9 cellular contexts compared by ENCODE assay signal in the genomic region with DNA sequence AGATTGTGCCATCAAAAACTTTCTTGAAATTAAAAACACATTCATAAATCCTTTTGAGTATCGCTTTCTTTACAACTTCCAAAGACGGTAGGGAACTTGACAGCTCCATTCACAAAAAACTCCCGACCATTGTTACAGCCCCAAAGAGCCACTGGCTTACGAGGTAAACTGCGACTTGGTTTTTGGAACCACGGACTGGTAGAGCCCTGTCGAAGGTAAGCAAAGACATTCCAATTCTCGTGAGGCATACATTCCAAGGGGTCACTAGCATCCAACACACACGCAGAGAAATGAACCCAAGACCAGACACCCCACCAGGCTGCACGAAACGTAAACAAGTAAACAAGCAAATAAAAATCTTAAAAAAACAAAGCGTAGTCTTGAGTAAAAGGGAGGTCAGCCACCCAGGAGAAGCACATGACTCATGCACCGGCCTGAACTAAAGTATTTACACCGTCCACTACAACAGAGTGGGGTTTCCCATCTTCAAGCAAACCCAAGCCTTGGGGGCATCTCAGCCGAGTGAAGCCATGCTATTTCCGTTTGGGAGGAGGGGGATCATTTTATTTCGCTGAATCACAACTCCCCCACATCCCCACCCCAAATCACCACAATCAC. TPM values are rescaled to one million over a fixed set of nuclear protein-coding genes. Genes with fewer than 3 reads are reported as not detected.
DNase-seq lines count a peak whose midpoint lies in the region; ATAC-seq, FAIRE-seq and TF ChIP-seq lines count a peak whose summit lies in the region.
"Had no signal": no experiment of that assay in that cellular context is flagged by ENCODE, and none has a peak within 500 bp of the region (broad histone marks: within the 10 kb centered on the region; RNA-seq: fewer than 3 reads in every experiment).

No MANE protein-coding gene starts in this region.

- no peaks in the 10 kb centered on the region for H3K9me3 Mint-ChIP-seq in activated CD4-positive, alpha-beta T cell treated with anti-CD3 and anti-CD28 coated beads for 36 hours (ENCODE audit: low read depth)
- peaks cover 3% of the 10 kb centered on the region for H3K9me3 Mint-ChIP-seq in nephron progenitor cell

- intact Hi-C loops in activated CD4-positive, alpha-beta T cell treated with anti-CD3 and anti-CD28 coated beads for 36 hours (cut with DNase I, micrococcal nuclease), result loop anchor here (1.0 to 5.0 kb wide), 10 partner anchors 27 to 506 kb away; a partner anchor contains a TSS

- H3K36me3 Mint-ChIP-seq in activated CD4-positive, alpha-beta T cell treated with anti-CD3 and anti-CD28 coated beads for 36 hours (ENCODE audit: low read depth), result peaks cover 33% of the 10 kb centered on the region
- H3K36me3 Mint-ChIP-seq in nephron progenitor cell (ENCODE audit: low read depth), result peaks cover 14% of the 10 kb centered on the region

- FAIRE-seq in GM12891 (lab: Jason Lieb, UNC), result no peak
- FAIRE-seq: endometrium had no signal

- H3K4me3 ChIP-seq in epithelial cell of proximal tubule (ENCODE audit: low read depth, low read length), result peak overlapping the region; percentile 97

- ATAC-seq in activated CD4-positive, alpha-beta T cell treated with anti-CD3 and anti-CD28 coated beads for 36 hours, result peak; percentile 20
- no peak for ATAC-seq in HG02884 (IDR thresholded peaks at IDR 0.05; ENCODE audit: unreplicated experiment)

- peak overlapping the region; percentile 84 for H3K4me3 Mint-ChIP-seq in activated CD4-positive, alpha-beta T cell treated with anti-CD3 and anti-CD28 coated beads for 36 hours
- peak overlapping the region; percentile 97 for H3K4me3 Mint-ChIP-seq in nephron progenitor cell

- POLR2A ChIA-PET in activated CD4-positive, alpha-beta T cell treated with anti-CD3 and anti-CD28 coated beads for 36 hours (lab: Charles Lee), result interaction anchor here (0.8 to 1.1 kb wide), 3 partner anchors 9 to 38 kb away, joined by 3 to 8 read pairs (median 4); no protein-coding TSS in a partner anchor

- TF ChIP-seq POLR2A in GM12891 (IDR thresholded peaks at IDR 0.05; ENCODE audit: low read depth, low read length), result no peak

- CTCF ChIA-PET in activated CD4-positive, alpha-beta T cell treated with anti-CD3 and anti-CD28 coated beads for 36 hours (lab: Charles Lee), result no interaction called here

- peak overlapping the region; percentile 96 for H3K27ac Mint-ChIP-seq in activated CD4-positive, alpha-beta T cell treated with anti-CD3 and anti-CD28 coated beads for 36 hours
- peak overlapping the region; percentile 97 for H3K27ac Mint-ChIP-seq in nephron progenitor cell

- H3K4me1 Mint-ChIP-seq in activated CD4-positive, alpha-beta T cell treated with anti-CD3 and anti-CD28 coated beads for 36 hours, result peaks cover 52% of the 10 kb centered on the region
- H3K4me1 Mint-ChIP-seq in nephron progenitor cell, result peaks cover 56% of the 10 kb centered on the region

- no peak for TF ChIP-seq CTCF in epithelial cell of proximal tubule (conservative IDR thresholded peaks at IDR 0.05; ENCODE audit: low read depth, low read length)
- TF ChIP-seq CTCF in nephron progenitor cell (IDR thresholded peaks at IDR 0.05), result no peak

- DNase-seq in activated CD4-positive, alpha-beta T cell treated with anti-CD3 and anti-CD28 coated beads for 36 hours, result no peak
- DNase-seq in activated CD4-positive, alpha-beta T cell treated with anti-CD3 and anti-CD28 coated beads, Interleukin-2, amount 50 U/mL, for 4 hours, result no peak
- DNase-seq in SW480 (ENCODE audit: low spot score), result peak; percentile 62
- DNase-seq in epithelial cell of proximal tubule (ENCODE audit: low read depth), result no peak
- no peak for DNase-seq in nephron progenitor cell
- DNase-seq in SKM-1 treated with dmso at 0.1 percent for 144 hours (lab: John Stamatoyannopoulos, UW; ENCODE audit: unreplicated experiment), result no peak
- DNase-seq in GM12891 (ENCODE audit: insufficient read length, low spot score), result no peak

- H3K27me3 Mint-ChIP-seq in activated CD4-positive, alpha-beta T cell treated with anti-CD3 and anti-CD28 coated beads for 36 hours, result no peaks in the 10 kb centered on the region
- H3K27me3 Mint-ChIP-seq in nephron progenitor cell (ENCODE audit: low read depth, poor library complexity), result no peaks in the 10 kb centered on the region

TF ChIP-seq in GM12891, 5 proteins besides CTCF, POLR2A, EP300 and RAD21:
- TF ChIP-seq SPI1 (IDR thresholded peaks at IDR 0.05; ENCODE audit: low read depth, low read length) (no peak), TAF1 (IDR thresholded peaks at IDR 0.05; ENCODE audit: low read depth, low read length) (no peak), POU2F2 (IDR thresholded peaks at IDR 0.05; ENCODE audit: low read depth, low read length) (no peak), POLR2AphosphoS5 (IDR thresholded peaks at IDR 0.05; ENCODE audit: low read depth, low read length) (no peak; the same call in 1 of the 2 replicates), PAX5 (IDR thresholded peaks at IDR 0.05; ENCODE audit: insufficient read depth, low read length, severe bottlenecking) (no peak)

RNA-seq across cellular contexts. Expression of a gene that starts 1.4 kb away (rescaled TPM):
- total RNA-seq in activated CD4-positive, alpha-beta T cell treated with anti-CD3 and anti-CD28 coated beads for 36 hours, result 100 to 1,000 TPM; 106 to 126 TPM
- total RNA-seq in epithelial cell of proximal tubule, result 14.7 and 18.9 TPM in 2 replicates
- 27.0 TPM for polyA plus RNA-seq in GM12891 (2012; ENCODE audit: low read depth, missing spikeins)

RNA-seq across cellular contexts. Expression of a gene that starts 48.7 kb away (rescaled TPM):
- 10 to 100 TPM; 47.9 to 54.3 TPM for total RNA-seq in activated CD4-positive, alpha-beta T cell treated with anti-CD3 and anti-CD28 coated beads for 36 hours
- 14.1 and 23.8 TPM in 2 replicates for total RNA-seq in epithelial cell of proximal tubule
- 14.3 TPM for polyA plus RNA-seq in GM12891 (2012; ENCODE audit: low read depth, missing spikeins)
